ENCODE assay signal across 39 cellular contexts in the genomic region with DNA sequence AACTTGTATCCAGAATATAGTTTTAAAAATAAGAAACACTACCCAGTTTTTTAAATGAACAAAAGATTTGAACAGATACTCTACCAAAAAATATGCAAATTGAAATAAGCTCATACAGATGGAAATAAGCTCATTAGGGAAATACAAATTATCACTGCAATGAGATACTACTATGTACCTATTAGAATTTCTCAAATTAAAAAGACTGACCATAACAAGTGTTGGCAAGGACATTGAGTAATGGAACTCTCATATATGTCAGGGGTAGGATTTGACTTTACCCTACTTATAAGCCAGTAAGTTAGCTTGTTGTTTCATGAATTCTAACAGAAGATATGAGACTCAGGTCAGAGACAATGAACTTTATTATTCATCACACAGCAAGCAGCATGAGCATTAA. TPM values are rescaled to one million over a fixed set of nuclear protein-coding genes. Genes with fewer than 3 reads are reported as not detected.
"Had no signal": no experiment of that assay in that cellular context is flagged by ENCODE, and none has a peak within 500 bp of the region (broad histone marks: within the 10 kb centered on the region; RNA-seq: fewer than 3 reads in every experiment).

No MANE protein-coding gene starts in this region.

- H3K36me3 ChIP-seq: MG63 had no signal

- H3K4me2 ChIP-seq: KMS-11 had no signal

- H3K27me3 ChIP-seq: MG63 had no signal

- DNase-seq: Karpas-422, Kasumi-1, MG63, MM.1S, MV-4-11, NCI-H1048, NCI-H1092, NCI-H1092 treated with DMSO at 0.1 percent for 48 hours, NCI-H1105, NCI-H1105 treated with DMSO at 0.1 percent for 48 hours, NCI-H1417, NCI-H1417 treated with DMSO at 0.1 percent for 48 hours, NCI-H1436, NCI-H1436 treated with DMSO at 0.1 percent for 48 hours, NCI-H146, NCI-H1694 treated with DMSO at 0.1 percent for 48 hours, NCI-H187, NCI-H187 treated with DMSO at 0.1 percent for 48 hours, NCI-H1930, NCI-H2029, NCI-H2029 treated with DMSO at 0.1 percent for 48 hours, NCI-H2081, NCI-H2081 treated with DMSO at 0.1 percent for 48 hours, NCI-H2107, NCI-H2171, NCI-H2171 treated with DMSO at 0.1 percent for 48 hours, NCI-H2227 treated with DMSO at 0.1 percent for 48 hours, NCI-H226, NCI-H345, NCI-H446, NCI-H446 treated with DMSO at 0.1 percent for 48 hours, NCI-H510A, NCI-H510A treated with DMSO at 0.1 percent for 48 hours, NCI-H524 had no signal

- H3K27ac ChIP-seq: KMS-11 had no signal

- H3K4me3 ChIP-seq: MG63 had no signal

- H3K9ac ChIP-seq: KMS-11 had no signal

RNA-seq across cellular contexts. Expression of gene ASIP, which starts 9.6 kb away (rescaled TPM):
- total RNA-seq: LHCN-M2, M059J, MCF 10A, NCI-H460 had no signal
